11 cellular contexts compared by ENCODE assay signal in genomic region chr18:63683152-63683551, GRCh38. TPM values are rescaled to one million over a fixed set of nuclear protein-coding genes. Genes with fewer than 3 reads are reported as not detected.
DNase-seq lines count a peak whose midpoint lies in the region; ATAC-seq and TF ChIP-seq lines count a peak whose summit lies in the region.
"Had no signal": no experiment of that assay in that cellular context is flagged by ENCODE, and none has a peak within 500 bp of the region (broad histone marks: within the 10 kb centered on the region; RNA-seq: fewer than 3 reads in every experiment).

No MANE protein-coding gene starts in this region.

- H3K27ac ChIP-seq in left ventricle myocardium inferior (replicated peaks) (no peak overlapping the region), brain microvascular endothelial cell (peak overlapping the region; percentile 90), vagina (peak overlapping the region; percentile 66)
- H3K27ac ChIP-seq: C4-2B had no signal

- ATAC-seq in left ventricle myocardium superior (peak; percentile 55), GM19463 (IDR thresholded peaks at IDR 0.05; ENCODE audit: unreplicated experiment) (no peak)
- ATAC-seq: K562, mucosa of descending colon had no signal

- H3K4me3 ChIP-seq in left ventricle myocardium inferior = no peak overlapping the region
- H3K4me3 ChIP-seq in brain microvascular endothelial cell (ENCODE audit: low read depth, low read length) = no peak overlapping the region
- no peak overlapping the region for H3K4me3 ChIP-seq in vagina
- H3K4me3 ChIP-seq: K562, mucosa of descending colon had no signal

- in situ Hi-C loops in brain microvascular endothelial cell (cut with HindIII; ENCODE audit: low pct_ligation_motif_present, low sequenced_read_pairs) = no loop called here

- TF ChIP-seq POLR2A in vagina (IDR thresholded peaks at IDR 0.05) = no peak

- intact Hi-C loops in left ventricle myocardium superior (cut with micrococcal nuclease) = no loop called here
- intact Hi-C loops in left ventricle myocardium inferior (cut with micrococcal nuclease) = no loop called here
- intact Hi-C loops in vagina (cut with DNase I) = no loop called here

- no peaks in the 10 kb centered on the region for H3K9me3 ChIP-seq in left ventricle myocardium inferior (replicated peaks)
- H3K9me3 ChIP-seq in vagina = no peaks in the 10 kb centered on the region
- H3K9me3 ChIP-seq: mucosa of descending colon had no signal

- H3K27me3 ChIP-seq in left ventricle myocardium inferior (ENCODE audit: low read depth) (no peaks in the 10 kb centered on the region), brain microvascular endothelial cell (replicated peaks) (no peaks in the 10 kb centered on the region), vagina (no peaks in the 10 kb centered on the region)

- no peak for DNase-seq in left ventricle myocardium superior
- DNase-seq in left ventricle myocardium inferior = no peak
- DNase-seq in brain microvascular endothelial cell = peak; percentile 96
- peak; percentile 33 for DNase-seq in kidney glomerular epithelial cell (lab: John Stamatoyannopoulos, UW)
- no peak for DNase-seq in vagina (ENCODE audit: extremely low spot score in 2 of 2)
- no peak for DNase-seq in medulla oblongata (ENCODE audit: extremely low spot score)
- no peak for DNase-seq in activated CD8-positive, alpha-beta memory T cell treated with anti-CD3 and anti-CD28 coated beads for 24 hours
- DNase-seq: mucosa of descending colon had no signal

- H3K4me1 ChIP-seq in left ventricle myocardium inferior (no peaks in the 10 kb centered on the region), vagina (no peaks in the 10 kb centered on the region)

- H3K36me3 ChIP-seq in left ventricle myocardium inferior (no peaks in the 10 kb centered on the region), brain microvascular endothelial cell (replicated peaks) (no peaks in the 10 kb centered on the region), vagina (no peaks in the 10 kb centered on the region)

- TF ChIP-seq CTCF in left ventricle myocardium inferior (IDR thresholded peaks at IDR 0.05; ENCODE audit: borderline replicate concordance) (no peak), brain microvascular endothelial cell (IDR thresholded peaks at IDR 0.05; ENCODE audit: low read depth, low read length, missing control alignments) (no peak), vagina (IDR thresholded peaks at IDR 0.05) (no peak)

RNA-seq across cellular contexts. Expression of gene SERPINB11, which starts 19.6 kb away (rescaled TPM):
- total RNA-seq in left ventricle myocardium superior (not detected), left ventricle myocardium inferior (not detected), vagina (8.6 TPM)
- total RNA-seq: K562, mucosa of descending colon had no signal

RNA-seq across cellular contexts. Expression of gene SERPINB3, which starts 21.5 kb away (rescaled TPM):
- total RNA-seq in left ventricle myocardium superior = not detected
- not detected for total RNA-seq in left ventricle myocardium inferior
- 464 TPM for total RNA-seq in vagina
- total RNA-seq: K562, mucosa of descending colon had no signal

RNA-seq across cellular contexts. Expression of gene SERPINB4, which starts 39.1 kb away (rescaled TPM):
- total RNA-seq in left ventricle myocardium superior = not detected
- total RNA-seq in left ventricle myocardium inferior = not detected
- total RNA-seq in vagina = 77.3 TPM
- total RNA-seq: K562, mucosa of descending colon had no signal

Comparison
In these comparisons a context has a peak if more than half of its experiments do, and no peak if none do; other contexts are left out.
1. DNase-seq: peak in brain microvascular endothelial cell (single experiment) and kidney glomerular epithelial cell (single experiment); none in left ventricle myocardium superior (single experiment), left ventricle myocardium inferior (single experiment), vagina (0 of 2), medulla oblongata (single experiment) and activated CD8-positive, alpha-beta memory T cell treated with anti-CD3 and anti-CD28 coated beads for 24 hours (single experiment).
2. RNA of gene SERPINB3, which starts 21.5 kb away (total RNA-seq): 464 TPM in vagina (single experiment); not detected in left ventricle myocardium superior (single experiment) and not detected in left ventricle myocardium inferior (single experiment); every median in the first group is over 100 times any median in the second.
3. RNA of gene SERPINB4, which starts 39.1 kb away (total RNA-seq): 77.3 TPM in vagina (single experiment); not detected in left ventricle myocardium superior (single experiment) and not detected in left ventricle myocardium inferior (single experiment); every median in the first group is over 10 times any median in the second.